ENCODE assay signal across 9 cellular contexts in the genomic region with DNA sequence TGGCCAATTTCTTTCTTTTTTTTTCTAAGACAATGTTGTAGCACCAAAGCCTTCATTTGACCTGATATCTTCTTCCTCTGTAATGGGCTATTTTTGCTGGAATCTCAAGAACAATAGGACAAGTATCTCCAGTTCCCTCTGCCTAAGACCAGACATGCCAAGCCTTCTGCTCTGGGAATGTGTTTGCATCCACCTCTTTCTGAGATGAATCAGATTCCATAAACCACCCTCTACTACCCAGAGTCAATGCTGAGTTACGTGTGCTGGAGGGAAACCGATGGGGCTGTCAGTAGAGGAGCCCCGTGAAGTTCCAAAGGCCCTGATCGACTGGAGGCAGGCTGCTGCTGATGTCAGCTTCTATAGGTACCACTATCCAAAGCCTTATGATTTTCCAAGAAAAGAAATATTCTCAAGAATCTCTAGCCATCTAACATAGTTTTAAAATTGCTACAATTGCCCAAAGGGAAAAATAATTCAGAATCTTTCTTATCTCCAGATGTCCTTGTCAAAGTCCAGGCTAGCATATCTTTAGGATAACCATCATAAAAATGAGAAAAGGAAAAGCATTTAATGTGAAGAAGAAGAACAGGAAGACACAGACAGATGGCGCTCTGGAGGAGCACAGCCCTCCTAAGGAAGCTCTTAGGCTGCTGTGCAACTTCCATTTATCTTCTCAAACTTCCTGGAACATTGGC.
DNase-seq lines count a peak whose midpoint lies in the region; ATAC-seq and TF ChIP-seq lines count a peak whose summit lies in the region.
"Had no signal": no experiment of that assay in that cellular context is flagged by ENCODE, and none has a peak within 500 bp of the region (broad histone marks: within the 10 kb centered on the region; RNA-seq: fewer than 3 reads in every experiment).

No MANE protein-coding gene starts in this region.

- no peak for ATAC-seq in HG02610 (IDR thresholded peaks at IDR 0.05; ENCODE audit: unreplicated experiment)

- TF ChIP-seq CTCF in thyroid gland (IDR thresholded peaks at IDR 0.05) = peak in 3 of 6 experiments; percentile 29 to 48 (median 34)
- no peak for TF ChIP-seq CTCF in coronary artery (IDR thresholded peaks at IDR 0.05)

- H3K27ac ChIP-seq in thyroid gland (no peak overlapping the region), coronary artery (no peak overlapping the region)
- H3K27ac ChIP-seq: BLaER1 treated with 17β-estradiol and CSF1 and Interleukin-3, amounts not matched to agents 10 nM and 100 nM had no signal

- H3K4me3 ChIP-seq in thyroid gland (replicated peaks in 1 of 3) (no peak overlapping the region), coronary artery (no peak overlapping the region)
- H3K4me3 ChIP-seq: BLaER1 treated with 17β-estradiol and CSF1 and Interleukin-3, amounts not matched to agents 10 nM and 100 nM had no signal

- no peaks in the 10 kb centered on the region for H3K27me3 ChIP-seq in thyroid gland
- H3K27me3 ChIP-seq: BLaER1 treated with 17β-estradiol and CSF1 and Interleukin-3, amounts not matched to agents 10 nM and 100 nM had no signal

- TF ChIP-seq POLR2A in thyroid gland (IDR thresholded peaks at IDR 0.05) = no peak

- H3K36me3 ChIP-seq in thyroid gland = no peaks in the 10 kb centered on the region
- H3K36me3 ChIP-seq: BLaER1 treated with 17β-estradiol and CSF1 and Interleukin-3, amounts not matched to agents 10 nM and 100 nM had no signal

- intact Hi-C loops in thyroid gland (cut with DNase I) = no loop called here

- H3K9me3 ChIP-seq in thyroid gland = no peaks in the 10 kb centered on the region
- H3K9me3 ChIP-seq: BLaER1 treated with 17β-estradiol and CSF1 and Interleukin-3, amounts not matched to agents 10 nM and 100 nM had no signal

- DNase-seq in NCI-H1092 treated with DMSO at 0.1 percent for 48 hours (lab: John Stamatoyannopoulos, UW) (peak; percentile 41), NCI-H1092 (lab: John Stamatoyannopoulos, UW) (no peak), KBM-7 (peak; percentile 57), SK-MEL-5 (ENCODE audit: low read depth, low spot score) (peak; percentile 63), glomerular endothelial cell (ENCODE audit: extremely low read depth, low read depth, low spot score) (peak; percentile 4), thyroid gland (peak; percentile 19 to 39), coronary artery (ENCODE audit: low spot score) (no peak)

- in situ Hi-C loops in KBM-7 (cut with MboI; ENCODE audit: low pct_unique_long_range_greater_than_20kb, low sequenced_read_pairs) = no loop called here
- in situ Hi-C loops in SK-MEL-5 (cut with HindIII; ENCODE audit: low pct_unique_long_range_greater_than_20kb, low sequenced_read_pairs) = no loop called here

- 28 to 33% methylated on average over 5 of the region's 5 CpGs for WGBS in thyroid gland, 2 donors

- no peaks in the 10 kb centered on the region for H3K4me1 ChIP-seq in thyroid gland
- H3K4me1 ChIP-seq: BLaER1 treated with 17β-estradiol and CSF1 and Interleukin-3, amounts not matched to agents 10 nM and 100 nM had no signal

Comparison
In these comparisons a context has a peak if more than half of its experiments do, and no peak if none do; other contexts are left out.
1. DNase-seq: peak in NCI-H1092 treated with DMSO at 0.1 percent for 48 hours (single experiment), KBM-7 (single experiment), SK-MEL-5 (single experiment), glomerular endothelial cell (single experiment) and thyroid gland (2 of 2); none in NCI-H1092 (single experiment) and coronary artery (single experiment).